Comparison of ENCODE assay signal across 1 cellular context in genomic region chr5:80055491-80056170, GRCh38.
A peak's percentile ranks its signal among the peaks of the same experiment; 100 is the strongest.
TF ChIP-seq lines count a peak whose summit lies in the region.

No MANE protein-coding gene starts in this region.

TF ChIP-seq in Ishikawa, 13 proteins besides CTCF, POLR2A, EP300 and RAD21 (continued from another document):
- TF ChIP-seq USF1 (IDR thresholded peaks at IDR 0.05) (0 out of 2 replicates have a peak, but pooled peaks have one; percentile 6), CREB1 (IDR thresholded peaks at IDR 0.05; ENCODE audit: low read depth) (no peak), FOXM1 (IDR thresholded peaks at IDR 0.05; ENCODE audit: borderline replicate concordance, low read depth) (no peak), TCF12 (IDR thresholded peaks at IDR 0.05; ENCODE audit: low read depth) (peak; percentile 48; the same call in 1 of the 2 replicates), YY1 (IDR thresholded peaks at IDR 0.05; ENCODE audit: low read depth) (no peak), TAF1 (IDR thresholded peaks at IDR 0.05; ENCODE audit: low read depth) (no peak), REST (IDR thresholded peaks at IDR 0.05; ENCODE audit: low read depth) (no peak)
TF ChIP-seq in Ishikawa: peak in this region for 4.
